24 cellular contexts compared by ENCODE assay signal in genomic region chr5:64883912-64884311, GRCh38.
DNase-seq lines count a peak whose midpoint lies in the region; ATAC-seq, FAIRE-seq and TF ChIP-seq lines count a peak whose summit lies in the region.
"Had no signal": no experiment of that assay in that cellular context is flagged by ENCODE, and none has a peak within 500 bp of the region (broad histone marks: within the 10 kb centered on the region; RNA-seq: fewer than 3 reads in every experiment).

No MANE protein-coding gene starts in this region.

- WGBS in IMR-90 (ENCODE audit: extremely low coverage in 2 of 2, insufficient read length in 1 of 2), 2 experiments: no CpG with 5 or more reads among the region's 1 CpG
- WGBS in K562 (ENCODE audit: insufficient coverage, low coverage, missing lambda C conversion rate): 79% methylated on average over 1 of the region's 1 CpG

- no peak for TF ChIP-seq POLR2A in IMR-90 (IDR thresholded peaks at IDR 0.05; ENCODE audit: low read depth, low read length)
- no peak for TF ChIP-seq POLR2A in K562 (conservative IDR thresholded peaks at IDR 0.05)

- H3K4ac ChIP-seq in IMR-90 (ENCODE audit: low read depth, low read length): no peak overlapping the region

- no peak overlapping the region for H3K4me2 ChIP-seq in IMR-90 (ENCODE audit: low read depth, low read length)
- H3K4me2 ChIP-seq in K562 (ENCODE audit: insufficient read depth, low read length): no peak overlapping the region
- H3K4me2 ChIP-seq: GM23338 had no signal

- H3K23ac ChIP-seq in IMR-90 (ENCODE audit: low read depth, low read length): no peak overlapping the region

- no peak overlapping the region for H2BK5ac ChIP-seq in IMR-90 (ENCODE audit: low read depth, low read length, poor library complexity, severe bottlenecking)

- H3K18ac ChIP-seq in IMR-90 (ENCODE audit: low read depth, low read length): no peak overlapping the region

- BruUV-seq in IMR-90 (replicated peaks; lab: Mats Ljungman, UMichigan) (no TSS peak), K562 (replicated peaks; lab: Mats Ljungman, UMichigan) (no TSS peak)

- H3K56ac ChIP-seq in IMR-90 (ENCODE audit: extremely low read depth, insufficient read depth, low read length): no peak overlapping the region

- no peak for TF ChIP-seq EP300 in K562 (IDR thresholded peaks at IDR 0.05; ENCODE audit: low read length)

- H3K9me3 ChIP-seq in IMR-90 (ENCODE audit: control insufficient read depth, insufficient read depth, low read length) (no peaks in the 10 kb centered on the region), K562 (replicated peaks; ENCODE audit: control insufficient read depth, insufficient read depth, low read depth, low read length) (no peaks in the 10 kb centered on the region)
- H3K9me3 ChIP-seq: BE2C had no signal

- no peak for TF ChIP-seq RAD21 in IMR-90 (IDR thresholded peaks at IDR 0.05; ENCODE audit: low read length)
- TF ChIP-seq RAD21 in K562 (CRISPR knock-in tag; conservative IDR thresholded peaks at IDR 0.05 in 1 of 2, IDR thresholded peaks at IDR 0.05 in 1 of 2): no peak

- FAIRE-seq in K562 (lab: Jason Lieb, UNC): no peak
- FAIRE-seq: GM12878, GM18507 had no signal

- H3K79me1 ChIP-seq in IMR-90 (ENCODE audit: low read depth in 1 of 2, low read length in 2 of 2): no peaks in the 10 kb centered on the region

- no peak overlapping the region for H3K14ac ChIP-seq in IMR-90 (replicated peaks; ENCODE audit: low read depth, low read length)

- no peaks in the 10 kb centered on the region; the same call in 1 of the 2 replicates for H3K4me1 ChIP-seq in IMR-90 (ENCODE audit: control insufficient read depth, insufficient read depth, low read length)
- H3K4me1 ChIP-seq in K562 (replicated peaks in 1 of 2; ENCODE audit: control insufficient read depth in 2 of 2, insufficient read depth in 2 of 2, low read length in 2 of 2): no peaks in the 10 kb centered on the region
- H3K4me1 ChIP-seq in foreskin keratinocyte: no peaks in the 10 kb centered on the region
- H3K4me1 ChIP-seq: BE2C had no signal

- H4K91ac ChIP-seq in IMR-90 (ENCODE audit: insufficient read depth, low read depth, low read length): no peak overlapping the region

- H2BK15ac ChIP-seq in IMR-90 (ENCODE audit: low read depth, low read length): no peak overlapping the region

- DNase-seq in NCI-H146 (lab: John Stamatoyannopoulos, UW) (peak; percentile 2), NCI-H146 treated with DMSO at 0.1 percent for 48 hours (lab: John Stamatoyannopoulos, UW; ENCODE audit: unreplicated experiment) (no peak), IMR-90 (peak; percentile 28), K562 (ENCODE audit: extremely low read depth in 1 of 4, low spot score in 3 of 4) (no peak), foreskin keratinocyte (no peak), NCI-H345 treated with DMSO at 0.1 percent for 48 hours (lab: John Stamatoyannopoulos, UW; ENCODE audit: unreplicated experiment) (no peak)
- no peak for DNase-seq in stimulated activated CD4-positive, alpha-beta T cell treated with anti-CD3 and anti-CD28 coated beads, Interleukin-2, amount 100 ng/mL, for 24 hours
- DNase-seq: 8988T; BE2C; CD8-positive, alpha-beta T cell; DMS79 treated with DMSO at 0.1 percent for 48 hours; GDM1; KG1; MM.1S; NCI-H1092 treated with DMSO at 0.1 percent for 48 hours; NCI-H1694 treated with DMSO at 0.1 percent for 48 hours; NCI-H524 treated with DMSO at 0.1 percent for 48 hours; RPMI8226; SIG-M5 had no signal

- in situ Hi-C loops in IMR-90 (cut with MboI; ENCODE audit: low sequenced_read_pairs): no loop called here
- in situ Hi-C loops in K562 (cut with MboI): no loop called here

- H3K4me3 ChIP-seq in IMR-90 (ENCODE audit: insufficient read depth, low read depth, low read length) (no peak overlapping the region), K562 (no peak overlapping the region)
- H3K4me3 ChIP-seq: GM12878, GM23338 had no signal

- H2AFZ ChIP-seq in IMR-90 (replicated peaks; ENCODE audit: low read length, poor library complexity) (no peak overlapping the region), K562 (ENCODE audit: low read depth, low read length) (no peak overlapping the region)
- H2AFZ ChIP-seq: GM23338 had no signal

- H2BK120ac ChIP-seq in IMR-90 (ENCODE audit: low read depth, low read length): no peak overlapping the region

- H3K36me3 ChIP-seq in IMR-90 (ENCODE audit: control insufficient read depth, insufficient read depth, low read length) (no peaks in the 10 kb centered on the region), K562 (ENCODE audit: control insufficient read depth, insufficient read depth, low read length) (no peaks in the 10 kb centered on the region)
- H3K36me3 ChIP-seq: BE2C had no signal

- H2AK5ac ChIP-seq in IMR-90 (ENCODE audit: low read depth, low read length): no peak overlapping the region

- H4K20me1 ChIP-seq in IMR-90 (ENCODE audit: insufficient read depth, low read length): no peaks in the 10 kb centered on the region
- H4K20me1 ChIP-seq in K562 (replicated peaks; ENCODE audit: control insufficient read depth, insufficient read depth, low read length): no peaks in the 10 kb centered on the region; the same call in 1 of the 2 replicates

- H3K9ac ChIP-seq in IMR-90 (ENCODE audit: low read depth, low read length): no peak overlapping the region
- H3K9ac ChIP-seq in K562 (ENCODE audit: insufficient read depth in 1 of 2, low read depth in 2 of 2, low read length in 2 of 2): no peak overlapping the region

- H3K79me2 ChIP-seq in K562 (ENCODE audit: control insufficient read depth, insufficient read depth, low read length): no peaks in the 10 kb centered on the region

- no peak overlapping the region for H4K8ac ChIP-seq in IMR-90 (ENCODE audit: low read depth in 2 of 2, low read length in 2 of 2)

- H4K5ac ChIP-seq in IMR-90 (ENCODE audit: low read depth, low read length): no peak overlapping the region

- no peaks in the 10 kb centered on the region for H3K9me1 ChIP-seq in IMR-90 (ENCODE audit: insufficient read depth, low read length)
- no peaks in the 10 kb centered on the region for H3K9me1 ChIP-seq in K562 (ENCODE audit: control insufficient read depth, insufficient read depth, low read length)

- CTCF ChIA-PET in IMR-90 (lab: Yijun Ruan, JAX) (no interaction called here), K562 (lab: Yijun Ruan, JAX; ENCODE audit: low intra/inter-chr PET ratio) (interaction anchor here (0.5 kb wide), 1 partner anchor 1583 kb away, joined by 3 read pairs; no protein-coding TSS in a partner anchor)

- no peak for TF ChIP-seq CTCF in IMR-90 (conservative IDR thresholded peaks at IDR 0.05; ENCODE audit: low read depth, low read length)
- no peak for TF ChIP-seq CTCF in K562 (IDR thresholded peaks at IDR 0.05 in 2 of 3, conservative IDR thresholded peaks at IDR 0.05 in 1 of 3; ENCODE audit: insufficient read depth in 2 of 3, low read depth in 1 of 3, low read length in 3 of 3)
- TF ChIP-seq CTCF in foreskin keratinocyte (conservative IDR thresholded peaks at IDR 0.05): no peak

- intact Hi-C loops in IMR-90 (cut with micrococcal nuclease) (no loop called here), K562 (cut with micrococcal nuclease) (no loop called here)

- H3K27ac ChIP-seq in IMR-90 (ENCODE audit: insufficient read depth, low read length) (no peak overlapping the region), K562 (ENCODE audit: extremely low read depth, low read depth, low read length) (no peak overlapping the region), foreskin keratinocyte (no peak overlapping the region)
- H3K27ac ChIP-seq: HL-60 had no signal

- ATAC-seq in IMR-90 (ENCODE audit: low read depth): no peak
- no peak for ATAC-seq in K562
- peak; percentile 21 for ATAC-seq in foreskin keratinocyte
- no peak for ATAC-seq in GM21717 (IDR thresholded peaks at IDR 0.05; ENCODE audit: unreplicated experiment)
- ATAC-seq: CD8-positive, alpha-beta T cell; GM12878; GM23338 had no signal

- POLR2A ChIA-PET in IMR-90 (lab: Charles Lee; ENCODE audit: unreplicated experiment): no interaction called here
- POLR2A ChIA-PET in K562 (lab: Yijun Ruan, JAX): no interaction called here

- H3K27me3 ChIP-seq in IMR-90 (ENCODE audit: control insufficient read depth, insufficient read depth, low read length) (no peaks in the 10 kb centered on the region), K562 (ENCODE audit: control insufficient read depth in 2 of 2, insufficient read depth in 2 of 2, low read length in 2 of 2) (no peaks in the 10 kb centered on the region), foreskin keratinocyte (no peaks in the 10 kb centered on the region)
- H3K27me3 ChIP-seq: BE2C had no signal

- dilution Hi-C loops in IMR-90 (cut with HindIII; ENCODE audit: low sequenced_read_pairs, unreplicated experiment): no loop called here

- H2BK20ac ChIP-seq in IMR-90 (ENCODE audit: low read depth, low read length): no peak overlapping the region

- H2AK9ac ChIP-seq in IMR-90 (replicated peaks; ENCODE audit: low read depth, low read length, poor library complexity): no peak overlapping the region

TF ChIP-seq in IMR-90, 13 proteins besides CTCF, POLR2A, EP300 and RAD21:
- no peak for TF ChIP-seq RCOR1 (IDR thresholded peaks at IDR 0.05; ENCODE audit: insufficient replicate concordance, low read length)
- TF ChIP-seq MXI1 (IDR thresholded peaks at IDR 0.05; ENCODE audit: borderline replicate concordance, low read depth, low read length): no peak
- TF ChIP-seq SMC3 (IDR thresholded peaks at IDR 0.05; ENCODE audit: low read depth, low read length): no peak

TF ChIP-seq in K562, 482 proteins besides CTCF, POLR2A, EP300 and RAD21:
- TF ChIP-seq, protein P1, sequence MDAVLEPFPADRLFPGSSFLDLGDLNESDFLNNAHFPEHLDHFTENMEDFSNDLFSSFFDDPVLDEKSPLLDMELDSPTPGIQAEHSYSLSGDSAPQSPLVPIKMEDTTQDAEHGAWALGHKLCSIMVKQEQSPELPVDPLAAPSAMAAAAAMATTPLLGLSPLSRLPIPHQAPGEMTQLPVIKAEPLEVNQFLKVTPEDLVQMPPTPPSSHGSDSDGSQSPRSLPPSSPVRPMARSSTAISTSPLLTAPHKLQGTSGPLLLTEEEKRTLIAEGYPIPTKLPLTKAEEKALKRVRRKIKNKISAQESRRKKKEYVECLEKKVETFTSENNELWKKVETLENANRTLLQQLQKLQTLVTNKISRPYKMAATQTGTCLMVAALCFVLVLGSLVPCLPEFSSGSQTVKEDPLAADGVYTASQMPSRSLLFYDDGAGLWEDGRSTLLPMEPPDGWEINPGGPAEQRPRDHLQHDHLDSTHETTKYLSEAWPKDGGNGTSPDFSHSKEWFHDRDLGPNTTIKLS (IDR thresholded peaks at IDR 0.05; ENCODE audit: borderline replicate concordance, low read depth): no peak
- TF ChIP-seq EHMT2 (IDR thresholded peaks at IDR 0.05) (no peak), MXI1 (IDR thresholded peaks at IDR 0.05; ENCODE audit: low read depth, low read length) (no peak), ATF3 (IDR thresholded peaks at IDR 0.05) (peak; percentile 63), ATF3 (CRISPR knock-in tag; conservative IDR thresholded peaks at IDR 0.05) (no peak), HDAC2 (IDR thresholded peaks at IDR 0.05) (no peak)

Comparison
In these comparisons a context has a peak if more than half of its experiments do, and no peak if none do; other contexts are left out.
1. DNase-seq: peak in NCI-H146 (single experiment) and IMR-90 (single experiment); none in NCI-H146 treated with DMSO at 0.1 percent for 48 hours (single experiment), K562 (0 of 4), foreskin keratinocyte (0 of 2), stimulated activated CD4-positive, alpha-beta T cell treated with anti-CD3 and anti-CD28 coated beads, Interleukin-2, amount 100 ng/mL, for 24 hours (0 of 2) and NCI-H345 treated with DMSO at 0.1 percent for 48 hours (single experiment).